ENCODE assay signal across 8 cellular contexts in the genomic region with DNA sequence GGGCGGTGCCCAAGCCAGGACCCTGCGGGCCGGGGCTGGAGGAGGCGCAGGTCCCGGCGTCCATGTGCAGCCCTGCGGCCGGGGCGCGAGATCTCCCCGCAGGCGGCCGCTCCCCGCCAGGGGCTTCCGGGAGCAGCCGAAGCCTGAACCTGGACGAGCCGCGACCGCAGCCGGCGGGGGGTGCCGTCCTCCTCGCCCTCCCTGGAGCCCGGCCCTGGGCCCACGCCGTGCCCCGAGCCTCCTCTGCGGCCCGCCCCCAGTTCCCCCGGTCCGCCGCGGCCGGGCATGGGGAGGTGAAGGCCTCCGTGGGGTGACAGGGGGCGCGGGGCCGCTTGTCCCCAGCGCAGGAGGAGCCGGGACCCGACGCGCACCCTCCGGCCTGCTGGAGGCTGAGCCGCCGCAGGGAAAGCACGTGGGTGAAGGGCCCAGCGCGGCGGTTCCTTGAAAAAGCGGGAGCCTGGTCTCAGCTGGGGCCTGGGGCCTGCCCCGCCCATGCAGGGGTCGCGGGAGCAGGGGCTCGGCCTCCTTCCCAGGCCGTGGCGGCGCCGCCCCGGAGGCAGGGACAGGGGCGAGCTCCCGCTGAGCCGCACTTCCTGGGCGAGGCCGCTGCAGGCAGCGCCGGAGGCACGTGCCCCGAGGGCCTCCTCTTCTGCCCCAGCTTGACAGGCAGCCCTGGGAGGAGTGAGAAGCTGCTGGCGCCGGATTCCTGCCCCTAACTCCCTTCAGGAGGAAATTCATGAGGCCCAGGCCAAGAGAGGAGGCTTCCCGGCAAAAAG. TPM values are rescaled to one million over a fixed set of nuclear protein-coding genes. Genes with fewer than 3 reads are reported as not detected.
DNase-seq lines count a peak whose midpoint lies in the region; ATAC-seq and TF ChIP-seq lines count a peak whose summit lies in the region.

No MANE protein-coding gene starts in this region.

- DNase-seq in COR-L47 (lab: John Stamatoyannopoulos, UW) (peak; percentile 6), SK-N-DZ (ENCODE audit: low spot score) (no peak), NCI-H2196 treated with DMSO at 0.1 percent for 48 hours (lab: John Stamatoyannopoulos, UW; ENCODE audit: unreplicated experiment) (no peak)
- DNase-seq in stimulated activated CD4-positive, alpha-beta T cell treated with anti-CD3 and anti-CD28 coated beads, Interleukin-15, amount 100 ng/mL, for 24 hours, result peak; percentile 65

- peak overlapping the region; percentile 19 for H3K4me3 Mint-ChIP-seq in activated naive CD4-positive, alpha-beta T cell treated with anti-CD3 and anti-CD28 coated beads, Interleukin-2, amount 50 U/mL, for 24 hours

- no peaks in the 10 kb centered on the region for H3K79me2 ChIP-seq in OCI-LY1 (ENCODE audit: insufficient read depth, low read length)

- no peaks in the 10 kb centered on the region for H3K27me3 Mint-ChIP-seq in activated naive CD4-positive, alpha-beta T cell treated with anti-CD3 and anti-CD28 coated beads, Interleukin-2, amount 50 U/mL, for 24 hours

- H3K27me3 ChIP-seq in OCI-LY1 (ENCODE audit: insufficient read depth, low read length), result no peaks in the 10 kb centered on the region; the same call in 1 of the 2 replicates

- H3K4me2 ChIP-seq in OCI-LY1 (ENCODE audit: low read length), result peak overlapping the region; percentile 35; the same call in 1 of the 2 replicates

- H3F3A ChIP-seq in OCI-LY1 (ENCODE audit: insufficient read depth, low read length), result no peaks in the 10 kb centered on the region

- H3K9me3 ChIP-seq in OCI-LY1 (ENCODE audit: low read length) (no peaks in the 10 kb centered on the region), iPS-18c (ENCODE audit: control insufficient read depth, insufficient read depth, low read length) (no peaks in the 10 kb centered on the region)

- ATAC-seq in GM21515 (IDR thresholded peaks at IDR 0.05; ENCODE audit: unreplicated experiment), result no peak

- H3K4me1 Mint-ChIP-seq in activated naive CD4-positive, alpha-beta T cell treated with anti-CD3 and anti-CD28 coated beads, Interleukin-2, amount 50 U/mL, for 24 hours, result peaks cover 29% of the 10 kb centered on the region

- peak overlapping the region; percentile 17 for H3K4me3 ChIP-seq in OCI-LY1 (ENCODE audit: low read depth, low read length, poor library complexity, severe bottlenecking)
- H3K4me3 ChIP-seq in iPS-18c (ENCODE audit: insufficient read depth, low read depth, low read length), result peak overlapping the region; percentile 28; the same call in 1 of the 2 replicates

- H3K9me2 ChIP-seq in OCI-LY1 (ENCODE audit: low read depth, low read length), result no peaks in the 10 kb centered on the region

- no peak for TF ChIP-seq CTCF in OCI-LY1 (IDR thresholded peaks at IDR 0.05; ENCODE audit: low read length)

- H2AFZ ChIP-seq in OCI-LY1 (ENCODE audit: low read length), result no peak overlapping the region

- H3K27ac Mint-ChIP-seq in activated naive CD4-positive, alpha-beta T cell treated with anti-CD3 and anti-CD28 coated beads, Interleukin-2, amount 50 U/mL, for 24 hours, result no peak overlapping the region

- peaks cover 20% of the 10 kb centered on the region for H3K4me1 ChIP-seq in OCI-LY1 (ENCODE audit: insufficient read depth, low read length, severe bottlenecking)

- no peaks in the 10 kb centered on the region for H4K20me1 ChIP-seq in OCI-LY1 (ENCODE audit: insufficient read depth, low read length)

- H3K27ac ChIP-seq in OCI-LY1 (ENCODE audit: low read depth, low read length, poor library complexity, severe bottlenecking), result no peak overlapping the region

- H3K9me3 Mint-ChIP-seq in activated naive CD4-positive, alpha-beta T cell treated with anti-CD3 and anti-CD28 coated beads, Interleukin-2, amount 50 U/mL, for 24 hours, result no peaks in the 10 kb centered on the region

- no peak overlapping the region; the same call in 1 of the 2 replicates for H3K9ac ChIP-seq in OCI-LY1 (ENCODE audit: low read length)

- H3K36me3 ChIP-seq in OCI-LY1 (ENCODE audit: insufficient read depth, low read length), result no peaks in the 10 kb centered on the region

- H3K36me3 Mint-ChIP-seq in activated naive CD4-positive, alpha-beta T cell treated with anti-CD3 and anti-CD28 coated beads, Interleukin-2, amount 50 U/mL, for 24 hours, result peaks cover 2% of the 10 kb centered on the region

RNA-seq across cellular contexts. Expression of gene PPP2R5C, which starts 55.6 kb away (rescaled TPM):
- polyA plus RNA-seq in SK-N-DZ (2014; cell fraction: cytosol; rRNA removed), result 33.0 and 34.3 TPM in 2 replicates
- 31.6 and 43.3 TPM in 2 replicates for polyA plus RNA-seq in SK-N-DZ (2014; cell fraction: nucleus; rRNA removed)

Comparison
In these comparisons a context has a peak if more than half of its experiments do, and no peak if none do; other contexts are left out.
1. DNase-seq: peak in COR-L47 (single experiment) and stimulated activated CD4-positive, alpha-beta T cell treated with anti-CD3 and anti-CD28 coated beads, Interleukin-15, amount 100 ng/mL, for 24 hours (single experiment); none in SK-N-DZ (single experiment) and NCI-H2196 treated with DMSO at 0.1 percent for 48 hours (single experiment).